In the genomic region with DNA sequence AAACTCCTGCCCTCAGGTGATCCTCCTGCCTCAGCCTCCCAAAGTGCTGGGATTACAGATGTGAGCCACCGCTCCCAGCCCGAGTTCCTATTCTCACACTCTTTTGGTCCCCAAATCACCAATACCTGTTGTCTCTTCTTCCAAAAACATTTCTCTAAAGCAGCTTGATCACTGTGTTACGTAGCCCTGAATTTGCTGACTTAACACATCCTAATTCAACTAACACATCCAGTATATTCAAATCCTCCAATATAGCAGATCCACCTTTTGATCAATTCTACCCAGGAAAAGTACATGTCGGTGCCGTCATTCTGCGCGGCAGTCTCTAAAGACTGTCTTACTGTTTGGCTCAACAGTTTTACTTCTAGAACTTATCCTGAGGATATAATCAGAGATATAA, we compare ENCODE assay signal across 1 cellular context.
TF ChIP-seq lines count a peak whose summit lies in the region.

No MANE protein-coding gene starts in this region.

TF ChIP-seq in K562, 482 proteins besides CTCF, POLR2A, EP300 and RAD21 (continued from another document):
- TF ChIP-seq IRF1 (CRISPR knock-in tag; IDR thresholded peaks at IDR 0.05; ENCODE audit: borderline replicate concordance) = no peak
- TF ChIP-seq C11orf30 (IDR thresholded peaks at IDR 0.05; ENCODE audit: low read depth) = peak; percentile 42; the same call in 1 of the 2 replicates
- 0 out of 2 replicates have a peak, but pooled peaks have one; percentile 4 for TF ChIP-seq MAFF (IDR thresholded peaks at IDR 0.05; ENCODE audit: low read length)
